ENCODE assay signal across 17 cellular contexts in the genomic region with DNA sequence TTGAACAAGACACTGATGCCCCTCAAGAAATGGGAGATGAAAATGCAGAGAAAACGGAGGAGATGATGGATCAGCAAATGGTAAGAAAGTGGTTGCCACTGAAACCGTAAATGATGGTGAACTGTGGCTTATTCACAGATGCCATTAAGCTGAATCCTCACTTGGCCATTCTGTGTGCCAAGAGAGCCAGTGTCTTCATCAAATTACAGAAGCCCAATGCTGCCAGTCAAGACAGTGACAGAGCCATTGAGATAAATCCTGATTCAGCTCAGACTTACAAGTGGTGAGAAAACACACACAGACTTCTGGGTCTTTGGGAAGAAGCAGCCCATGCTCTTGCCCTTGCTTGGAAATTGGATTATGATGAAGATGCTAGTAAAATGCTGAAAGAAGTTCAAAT. TPM values are rescaled to one million over a fixed set of nuclear protein-coding genes. Genes with fewer than 3 reads are reported as not detected.
DNase-seq lines count a peak whose midpoint lies in the region; ATAC-seq, FAIRE-seq and TF ChIP-seq lines count a peak whose summit lies in the region.
"Had no signal": no experiment of that assay in that cellular context is flagged by ENCODE, and none has a peak within 500 bp of the region (broad histone marks: within the 10 kb centered on the region; RNA-seq: fewer than 3 reads in every experiment).

No MANE protein-coding gene starts in this region.

- H3K4ac ChIP-seq in H1 (replicated peaks; ENCODE audit: insufficient read length, low read depth, low read length) (no peak overlapping the region), trophoblast cell (ENCODE audit: low read depth, low read length) (no peak overlapping the region)

- H3K9me3 ChIP-seq in PC-9 (ENCODE audit: insufficient read depth, low read depth) (no peaks in the 10 kb centered on the region), H1 (ENCODE audit: insufficient read depth in 2 of 2, low read depth in 1 of 2, low read length in 1 of 2) (no peaks in the 10 kb centered on the region), trophoblast cell (ENCODE audit: insufficient read depth, low read depth, low read length) (no peaks in the 10 kb centered on the region)

- TF ChIP-seq RAD21 in H1 (IDR thresholded peaks at IDR 0.05 in 1 of 2, conservative IDR thresholded peaks at IDR 0.05 in 1 of 2; ENCODE audit: low read depth in 2 of 2, low read length in 2 of 2), result no peak

- H3K27ac ChIP-seq in PC-9, result peak overlapping the region; percentile 76
- H3K27ac ChIP-seq in H1 (ENCODE audit: low read depth, low read length), result no peak overlapping the region
- H3K27ac ChIP-seq in trophoblast cell (ENCODE audit: low read depth, low read length), result peak overlapping the region; percentile 67
- H3K27ac ChIP-seq: epithelial cell of prostate, hepatocyte had no signal

- no peak overlapping the region for H4K8ac ChIP-seq in H1 (ENCODE audit: extremely low read depth, insufficient read depth, low read length)
- peak overlapping the region; percentile 7 for H4K8ac ChIP-seq in trophoblast cell (ENCODE audit: low read depth, low read length)

- H3K4me2 ChIP-seq in PC-9 (peak overlapping the region; percentile 34), H1 (ENCODE audit: insufficient read depth in 1 of 2, low read depth in 2 of 2, low read length in 2 of 2) (no peak overlapping the region), trophoblast cell (ENCODE audit: low read length) (peak overlapping the region; percentile 8)
- H3K4me2 ChIP-seq: hepatocyte had no signal

- no peaks in the 10 kb centered on the region for H3K79me1 ChIP-seq in H1 (ENCODE audit: low read depth, low read length)
- H3K79me1 ChIP-seq in trophoblast cell (ENCODE audit: low read length), result peaks cover 4% of the 10 kb centered on the region

- peaks cover 4% of the 10 kb centered on the region; the same call in 1 of the 2 replicates for H3K23me2 ChIP-seq in H1 (ENCODE audit: low read depth, low read length)

- WGBS in H1 (ENCODE audit: extremely low coverage in 1 of 2, insufficient coverage in 1 of 2, insufficient read length in 1 of 2, insufficient replicate concordance in 2 of 2, low coverage in 1 of 2, low lambda C conversion rate in 2 of 2, missing lambda C conversion rate in 1 of 2), 2 experiments, result 80% methylated on average over 2 of the region's 2 CpGs; no CpG with 5 or more reads in 1 of the 2 experiments
- WGBS in trophoblast cell (ENCODE audit: extremely low coverage, insufficient coverage, insufficient read length), result no CpG with 5 or more reads among the region's 2 CpGs

- no peak overlapping the region for H3K56ac ChIP-seq in H1 (replicated peaks; ENCODE audit: insufficient read length, low read depth, low read length)

- H3K36me3 ChIP-seq in PC-9 (ENCODE audit: low read depth) (no peaks in the 10 kb centered on the region), H1 (ENCODE audit: control insufficient read depth in 2 of 4, insufficient read depth in 4 of 4, low read length in 3 of 4) (no peaks in the 10 kb centered on the region), trophoblast cell (ENCODE audit: control insufficient read depth in 1 of 2, insufficient read depth in 2 of 2, low read length in 2 of 2) (no peaks in the 10 kb centered on the region)

- POLR2A ChIA-PET in PC-9 (lab: Charles Lee; ENCODE audit: unreplicated experiment), result interaction anchor here (0.7 to 1.0 kb wide), 3 partner anchors 302 to 734 kb away, joined by 4 read pairs; a partner anchor contains a TSS
- POLR2A ChIA-PET in H1 (lab: Charles Lee; ENCODE audit: partially characterized antibody), result interaction anchor here (1.2 kb wide), 1 partner anchor 58 kb away, joined by 3 read pairs; a partner anchor contains a TSS

- no peak overlapping the region for H2BK15ac ChIP-seq in H1 (ENCODE audit: low read length)

- peak overlapping the region; percentile 63; the same call in 1 of the 2 replicates for H2BK12ac ChIP-seq in H1 (ENCODE audit: low read depth, low read length)
- peak overlapping the region; percentile 81 for H2BK12ac ChIP-seq in trophoblast cell (ENCODE audit: low read length)

- TF ChIP-seq POLR2A in H1 (IDR thresholded peaks at IDR 0.05; ENCODE audit: control extremely low read depth in 1 of 2, low read depth in 2 of 2, low read length in 2 of 2), result no peak

- CTCF ChIA-PET in PC-9 (lab: Charles Lee) (interaction anchor here (0.7 kb wide), 1 partner anchor 57 kb away, joined by 3 read pairs; a partner anchor contains a TSS), H1 (lab: Charles Lee; ENCODE audit: partially characterized antibody) (interaction anchor here (0.9 to 2.3 kb wide), 3 partner anchors 20 to 207 kb away, joined by 3 to 13 read pairs (median 3); a partner anchor contains a TSS)

- H2AFZ ChIP-seq in PC-9, result no peak overlapping the region; the same call in 1 of the 2 replicates
- 0 out of 2 replicates have a peak overlapping the region, but pooled peaks have one; percentile 3 for H2AFZ ChIP-seq in H1 (ENCODE audit: low read length)
- no peak overlapping the region for H2AFZ ChIP-seq in trophoblast cell (ENCODE audit: insufficient read depth, low read length, poor library complexity)
- H2AFZ ChIP-seq: hepatocyte had no signal

- H3K4me1 ChIP-seq in PC-9 (replicated peaks; ENCODE audit: insufficient read depth), result peaks cover 34% of the 10 kb centered on the region
- peaks cover 0 to 7% (median 0%) of the 10 kb centered on the region in 4 experiments; a peak in 1 of 7 replicates for H3K4me1 ChIP-seq in H1 (replicated peaks in 1 of 4; ENCODE audit: control insufficient read depth in 3 of 4, insufficient read depth in 4 of 4, low read length in 3 of 4)
- H3K4me1 ChIP-seq in trophoblast cell (ENCODE audit: control insufficient read depth in 1 of 2, insufficient read depth in 2 of 2, low read length in 2 of 2), result peaks cover 3 to 5% of the 10 kb centered on the region in 2 experiments

- peak overlapping the region; percentile 28; the same call in 1 of the 2 replicates for H2AK5ac ChIP-seq in H1 (ENCODE audit: low read depth, low read length)
- H2AK5ac ChIP-seq in trophoblast cell (ENCODE audit: low read length), result peak overlapping the region; percentile 44

- TF ChIP-seq CTCF in PC-9 (conservative IDR thresholded peaks at IDR 0.05) (no peak), H1 (IDR thresholded peaks at IDR 0.05; ENCODE audit: control extremely low read depth in 1 of 3, insufficient read depth in 1 of 3, low read depth in 1 of 3, low read length in 3 of 3) (no peak)

- TF ChIP-seq EP300 in H1 (IDR thresholded peaks at IDR 0.05; ENCODE audit: borderline replicate concordance in 1 of 2, low read depth in 2 of 2, low read length in 2 of 2), result no peak

- H2BK120ac ChIP-seq in H1 (replicated peaks; ENCODE audit: low read depth, low read length) (no peak overlapping the region), trophoblast cell (ENCODE audit: insufficient read depth, low read length, poor library complexity) (peak overlapping the region; percentile 21)

- H4K91ac ChIP-seq in H1 (replicated peaks; ENCODE audit: insufficient read length, low read length), result no peak overlapping the region
- H4K91ac ChIP-seq in trophoblast cell (ENCODE audit: low read depth, low read length), result peak overlapping the region; percentile 72

- H3K4me3 ChIP-seq in PC-9 (no peak overlapping the region), H1 (ENCODE audit: extremely low read depth in 1 of 4, insufficient read depth in 2 of 4, low read depth in 3 of 4, low read length in 4 of 4) (no peak overlapping the region), trophoblast cell (ENCODE audit: low read depth, low read length) (no peak overlapping the region)
- H3K4me3 ChIP-seq: hepatocyte had no signal

- H3K79me2 ChIP-seq in PC-9 (ENCODE audit: low read depth) (no peaks in the 10 kb centered on the region), H1 (ENCODE audit: control insufficient read depth in 1 of 2, insufficient read depth in 2 of 2, low read length in 2 of 2) (no peaks in the 10 kb centered on the region), trophoblast cell (ENCODE audit: control insufficient read depth, insufficient read depth, low read length, poor library complexity) (no peaks in the 10 kb centered on the region)
- H3K79me2 ChIP-seq: hepatocyte had no signal

- H3K27me3 ChIP-seq in PC-9 (ENCODE audit: insufficient read depth, low read depth), result no peaks in the 10 kb centered on the region
- no peaks in the 10 kb centered on the region for H3K27me3 ChIP-seq in H1 (replicated peaks in 1 of 4; ENCODE audit: control insufficient read depth in 3 of 4, extremely low read depth in 1 of 4, insufficient read depth in 3 of 4, low read length in 3 of 4)
- no peaks in the 10 kb centered on the region for H3K27me3 ChIP-seq in trophoblast cell (ENCODE audit: insufficient read depth, low read length)
- H3K27me3 ChIP-seq: hepatocyte had no signal

- intact Hi-C loops in PC-9 (cut with micrococcal nuclease; ENCODE audit: unreplicated experiment), result loop anchor here (2.0 to 5.0 kb wide), 2 partner anchors 244 to 305 kb away; a partner anchor contains a TSS

- no peaks in the 10 kb centered on the region for H3K9me2 ChIP-seq in PC-9 (ENCODE audit: insufficient read depth)

- peak overlapping the region; percentile 34; the same call in 1 of the 2 replicates for H2BK20ac ChIP-seq in H1 (ENCODE audit: low read length)

- no peak overlapping the region; the same call in 1 of the 2 replicates for H2BK5ac ChIP-seq in H1 (ENCODE audit: low read depth, low read length)
- H2BK5ac ChIP-seq in trophoblast cell (ENCODE audit: low read depth, low read length, poor library complexity), result peak overlapping the region; percentile 54

- no peak overlapping the region for H3K9ac ChIP-seq in H1 (replicated peaks in 1 of 4; ENCODE audit: extremely low read depth in 1 of 4, low read depth in 3 of 4, low read length in 3 of 4)
- H3K9ac ChIP-seq in trophoblast cell (ENCODE audit: low read length), result no peak overlapping the region

- H4K5ac ChIP-seq in H1 (ENCODE audit: insufficient read length, low read depth, low read length), result no peak overlapping the region

- no peak overlapping the region for H4K12ac ChIP-seq in trophoblast cell (ENCODE audit: low read depth, low read length)

- H3F3A ChIP-seq in PC-9 (ENCODE audit: insufficient read depth, low read depth), result peaks cover 13% of the 10 kb centered on the region

- no peak overlapping the region for H3K23ac ChIP-seq in H1 (ENCODE audit: insufficient read length)
- H3K23ac ChIP-seq in trophoblast cell (ENCODE audit: low read length), result no peak overlapping the region

- no peak overlapping the region for H3K14ac ChIP-seq in H1 (ENCODE audit: insufficient read length)
- H3K14ac ChIP-seq in trophoblast cell (ENCODE audit: low read length), result peak overlapping the region; percentile 74

- BruUV-seq in PC-9 (replicated peaks; lab: Mats Ljungman, UMichigan), result TSS peak; percentile 92

- H4K20me1 ChIP-seq in PC-9 (ENCODE audit: insufficient read depth), result no peaks in the 10 kb centered on the region
- H4K20me1 ChIP-seq in H1 (replicated peaks in 1 of 2; ENCODE audit: control insufficient read depth in 1 of 2, insufficient read depth in 2 of 2, low read length in 2 of 2), result no peaks in the 10 kb centered on the region

- no peak for FAIRE-seq in H1 (lab: Jason Lieb, UNC)
- FAIRE-seq: colon had no signal

- no peak for ATAC-seq in HG03460 (IDR thresholded peaks at IDR 0.05; ENCODE audit: unreplicated experiment)
- no peak for ATAC-seq in GM18907 (IDR thresholded peaks at IDR 0.05; ENCODE audit: unreplicated experiment)
- ATAC-seq in GM21529 (IDR thresholded peaks at IDR 0.05; ENCODE audit: unreplicated experiment), result no peak
- ATAC-seq: activated naive CD8-positive, alpha-beta T cell treated with anti-CD3 and anti-CD28 coated beads, Interleukin-2, amount 50 U/mL, for 24 hours; activated T-cell treated with anti-CD3 and anti-CD28 coated beads, Interleukin-2, amount 50 U/mL, for 72 hours had no signal

- no peak overlapping the region for H3K18ac ChIP-seq in H1 (ENCODE audit: extremely low read depth, low read length)
- H3K18ac ChIP-seq in trophoblast cell (ENCODE audit: low read length), result no peak overlapping the region

- DNase-seq in GM04503 (ENCODE audit: low read depth) (peak; percentile 31), PC-9 (peak; percentile 30 to 75), H1 (ENCODE audit: low read depth in 1 of 2, low spot score in 2 of 2) (no peak), trophoblast cell (no peak), RPMI8226 (no peak)
- DNase-seq: activated naive CD8-positive, alpha-beta T cell treated with anti-CD3 and anti-CD28 coated beads, Interleukin-2, amount 50 U/mL, for 24 hours; activated T-cell treated with anti-CD3 and anti-CD28 coated beads, Interleukin-2, amount 50 U/mL, for 72 hours; CD4-positive, alpha-beta memory T cell; stimulated activated CD4-positive, alpha-beta T cell treated with anti-CD3 and anti-CD28 coated beads, Interleukin-15, amount 100 ng/mL, for 24 hours had no signal

RNA-seq across cellular contexts. Expression of a gene that starts 52.5 kb away (rescaled TPM):
- 0.94 TPM in 1 of 2 replicates, not detected in the other for total RNA-seq in PC-9 (2021)
- not detected in 2 replicates for total RNA-seq in H1 (2021; fragmentation: NEBNext Ultra II Directional; extraction: Animal tissue kit (Norgen Biotek cat#: 25700))
- polyA plus RNA-seq in H1 (2011; rRNA removed), result not detected in 2 replicates
- not detected for polyA plus RNA-seq in H1 (2011; cell fraction: cytosol; rRNA removed)
- polyA plus RNA-seq in H1 (2011; cell fraction: nucleus; rRNA removed), result 0.04 TPM
- polyA plus RNA-seq in H1 (2012, experiment 1 of 2), result not detected in 4 replicates
- not detected for polyA plus RNA-seq in H1 (2012, experiment 2 of 2)
- not detected for polyA plus RNA-seq in H1 (2013, experiment 1 of 2)
- polyA plus RNA-seq in H1 (2013, experiment 2 of 2), result not detected
- polyA minus RNA-seq in H1 (2011; rRNA and poly(A)+ RNA removed), result not detected in 2 replicates
- not detected for polyA minus RNA-seq in H1 (2011; cell fraction: cytosol; rRNA and poly(A)+ RNA removed)
- polyA minus RNA-seq in H1 (2011; cell fraction: nucleus; rRNA and poly(A)+ RNA removed), result not detected
- not detected in 2 replicates for polyA plus RNA-seq in trophoblast cell (2013)
- total RNA-seq: activated T-cell treated with anti-CD3 and anti-CD28 coated beads, Interleukin-2, amount 50 U/mL, for 72 hours; CD4-positive, alpha-beta memory T cell; hepatocyte; pulmonary artery endothelial cell; subcutaneous adipose tissue had no signal
- polyA plus RNA-seq: CD4-positive, alpha-beta memory T cell; hepatocyte had no signal

RNA-seq across cellular contexts. Expression of a gene that starts 57.3 kb away (rescaled TPM):
- 31.6 and 31.9 TPM in 2 replicates for total RNA-seq in PC-9 (2021)
- 18.1 and 20.1 TPM in 2 replicates for total RNA-seq in H1 (2021; fragmentation: NEBNext Ultra II Directional; extraction: Animal tissue kit (Norgen Biotek cat#: 25700))
- 2.7 and 6.1 TPM in 2 replicates for polyA plus RNA-seq in H1 (2011; rRNA removed)
- polyA plus RNA-seq in H1 (2011; cell fraction: cytosol; rRNA removed), result 5.6 TPM
- polyA plus RNA-seq in H1 (2011; cell fraction: nucleus; rRNA removed), result 5.8 TPM
- polyA plus RNA-seq in H1 (2012, experiment 1 of 2), result 6.0 to 11.6 TPM (median 7.0 TPM) in 4 replicates
- polyA plus RNA-seq in H1 (2012, experiment 2 of 2), result 0.64 TPM
- 9.6 TPM for polyA plus RNA-seq in H1 (2013, experiment 1 of 2)
- 8.6 TPM for polyA plus RNA-seq in H1 (2013, experiment 2 of 2)
- 15.8 and 18.7 TPM in 2 replicates for polyA minus RNA-seq in H1 (2011; rRNA and poly(A)+ RNA removed)
- polyA minus RNA-seq in H1 (2011; cell fraction: cytosol; rRNA and poly(A)+ RNA removed), result 8.8 TPM
- polyA minus RNA-seq in H1 (2011; cell fraction: nucleus; rRNA and poly(A)+ RNA removed), result 27.8 TPM
- polyA plus RNA-seq in trophoblast cell (2013), result 6.6 and 6.9 TPM in 2 replicates

Comparison
In these comparisons a context has a peak if more than half of its experiments do, and no peak if none do; other contexts are left out.
1. DNase-seq: peak in GM04503 (single experiment) and PC-9 (2 of 2); none in H1 (0 of 2), trophoblast cell (0 of 2) and RPMI8226 (single experiment).
2. H3K4me2 ChIP-seq: peak in PC-9 (single experiment) and trophoblast cell (single experiment); none in H1 (0 of 2).